In the genomic region with DNA sequence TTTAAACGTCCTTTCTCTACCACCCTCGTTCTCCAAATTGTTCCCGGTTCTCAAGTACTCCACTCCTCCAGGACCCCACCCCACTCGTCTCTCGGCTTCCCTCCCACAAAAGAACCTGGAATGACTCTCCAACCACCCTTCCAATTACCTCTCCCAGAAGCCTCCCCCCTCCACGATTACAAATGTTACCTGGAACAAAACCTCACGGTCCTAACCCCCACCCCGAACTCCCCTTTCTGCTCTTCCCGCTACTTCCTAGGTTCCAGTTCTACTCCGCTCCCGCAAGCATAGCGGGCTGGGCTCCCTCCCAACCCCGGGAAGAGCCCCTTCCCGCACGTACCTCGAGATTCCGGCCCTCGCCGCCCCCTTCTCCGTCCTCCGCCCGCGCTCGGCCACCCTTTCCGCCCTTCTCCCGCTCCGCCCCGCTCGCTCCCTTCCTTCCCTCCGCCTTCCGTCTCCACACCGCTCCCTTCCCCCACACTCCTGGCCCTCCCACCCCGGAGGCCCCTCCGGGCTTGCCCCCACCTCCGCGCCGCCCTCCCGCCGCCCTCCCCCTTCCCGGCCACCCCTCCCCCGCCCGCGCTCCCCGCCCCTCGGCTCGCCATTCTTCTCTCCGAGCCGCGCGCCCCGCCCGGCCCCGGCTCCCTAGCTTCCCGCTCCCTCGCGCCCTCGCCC, we compare ENCODE assay signal across 8 cellular contexts. TPM values are rescaled to one million over a fixed set of nuclear protein-coding genes. Genes with fewer than 3 reads are reported as not detected.
DNase-seq lines count a peak whose midpoint lies in the region; ATAC-seq, FAIRE-seq and TF ChIP-seq lines count a peak whose summit lies in the region.

No MANE protein-coding gene starts in this region.

- no peaks in the 10 kb centered on the region for H3K27me3 Mint-ChIP-seq in CD4-positive, alpha-beta T cell
- peaks cover 6% of the 10 kb centered on the region for H3K27me3 Mint-ChIP-seq in neural progenitor cell (ENCODE audit: insufficient read depth, low read depth)

- ATAC-seq in CD4-positive, alpha-beta T cell (ENCODE audit: poor library complexity) = peak; percentile 50
- ATAC-seq in Panc1 = peak; percentile 75

- H3K36me3 ChIP-seq in Panc1 (ENCODE audit: control insufficient read depth, insufficient read depth, low read length) (peaks cover 9% of the 10 kb centered on the region), neural progenitor cell (peaks cover 7% of the 10 kb centered on the region), stomach (peaks cover 0 to 18% (median 11%) of the 10 kb centered on the region in 4 donors)

- peaks cover 23% of the 10 kb centered on the region for H3F3A ChIP-seq in neural progenitor cell (ENCODE audit: low read depth)

- peak overlapping the region; percentile 89 for H3K9ac ChIP-seq in neural progenitor cell

- DNase-seq in CD4-positive, alpha-beta T cell = peak in 9 of 10 experiments; percentile 42 to 71 (median 57)
- DNase-seq in GM20000 (ENCODE audit: low spot score) = peak; percentile 95
- DNase-seq in HTR-8/SVneo (ENCODE audit: insufficient read length, low spot score) = peak; percentile 86
- DNase-seq in Panc1 (ENCODE audit: low read depth, low spot score) = no peak
- peak; percentile 54 for DNase-seq in activated effector memory CD4-positive, alpha-beta T cell treated with Interleukin-2 at 50 U/mL for 16 hours
- DNase-seq in fibroblast of the conjunctiva (ENCODE audit: low read depth) = peak; percentile 64
- peak; percentile 95 for DNase-seq in neural progenitor cell (ENCODE audit: low spot score)
- DNase-seq in stomach = peak; percentile 75

- no TSS peak for BruUV-seq in Panc1 (replicated peaks; lab: Mats Ljungman, UMichigan)

- peak overlapping the region; percentile 78 for H2AFZ ChIP-seq in neural progenitor cell (replicated peaks)

- CTCF ChIA-PET in CD4-positive, alpha-beta T cell (lab: Charles Lee) = no interaction called here
- CTCF ChIA-PET in Panc1 (lab: Charles Lee) = interaction anchor here (0.5 to 0.6 kb wide), 2 partner anchors 16 to 833 kb away, joined by 6 to 15 read pairs; no protein-coding TSS in a partner anchor

- no peak for TF ChIP-seq EP300 in stomach (IDR thresholded peaks at IDR 0.05)

- peak overlapping the region; percentile 89 for H3K4me2 ChIP-seq in neural progenitor cell

- in situ Hi-C loops in Panc1 (cut with HindIII; ENCODE audit: low pct_unique_long_range_greater_than_20kb, low sequenced_read_pairs) = no loop called here

- no peaks in the 10 kb centered on the region for H3K9me3 ChIP-seq in CD4-positive, alpha-beta T cell (ENCODE audit: control insufficient read depth, low read length)
- H3K9me3 ChIP-seq in Panc1 (ENCODE audit: control insufficient read depth, insufficient read depth, low read depth, low read length) (no peaks in the 10 kb centered on the region), neural progenitor cell (ENCODE audit: low read depth) (no peaks in the 10 kb centered on the region), stomach (no peaks in the 10 kb centered on the region)

- H3K4me1 ChIP-seq in Panc1 (ENCODE audit: control insufficient read depth, insufficient read depth, low read length) (peaks cover 17% of the 10 kb centered on the region), neural progenitor cell (peaks cover 15% of the 10 kb centered on the region), stomach (peaks cover 16 to 61% (median 35%) of the 10 kb centered on the region in 4 donors)

- TF ChIP-seq POLR2A in stomach (IDR thresholded peaks at IDR 0.05) = no peak

- H3K4me1 Mint-ChIP-seq in CD4-positive, alpha-beta T cell (ENCODE audit: low read depth) = peaks cover 57% of the 10 kb centered on the region
- H3K4me1 Mint-ChIP-seq in neural progenitor cell = peaks cover 36% of the 10 kb centered on the region

- peak overlapping the region; percentile 96 for H3K4me3 Mint-ChIP-seq in CD4-positive, alpha-beta T cell
- peak overlapping the region; percentile 98 for H3K4me3 Mint-ChIP-seq in neural progenitor cell

- no peaks in the 10 kb centered on the region for H3K27me3 ChIP-seq in CD4-positive, alpha-beta T cell (ENCODE audit: control insufficient read depth, insufficient read depth, low read length)
- H3K27me3 ChIP-seq in Panc1 (ENCODE audit: control insufficient read depth, insufficient read depth, low read length) (no peaks in the 10 kb centered on the region), neural progenitor cell (no peaks in the 10 kb centered on the region), stomach (no peaks in the 10 kb centered on the region)

- H3K36me3 Mint-ChIP-seq in CD4-positive, alpha-beta T cell (ENCODE audit: low read depth) = peaks cover 52% of the 10 kb centered on the region
- peaks cover 14% of the 10 kb centered on the region for H3K36me3 Mint-ChIP-seq in neural progenitor cell

- peak overlapping the region; percentile 95 for H3K27ac Mint-ChIP-seq in CD4-positive, alpha-beta T cell
- peak overlapping the region; percentile 97 for H3K27ac Mint-ChIP-seq in neural progenitor cell

- H3K79me2 ChIP-seq in neural progenitor cell (ENCODE audit: low read depth) = peaks cover 95% of the 10 kb centered on the region

- 1 to 2% (median 1%) methylated on average over 32 to 57 of the region's 57 CpGs for WGBS in stomach, 5 donors

- H3K4me3 ChIP-seq in Panc1 (ENCODE audit: low read depth in 2 of 2, low read length in 2 of 2) (peak overlapping the region; percentile 61 to 92), neural progenitor cell (peak overlapping the region; percentile 98), stomach (peak overlapping the region; percentile 94 to 99 (median 96))

- no peaks in the 10 kb centered on the region for H3K9me3 Mint-ChIP-seq in CD4-positive, alpha-beta T cell
- no peaks in the 10 kb centered on the region for H3K9me3 Mint-ChIP-seq in neural progenitor cell

- intact Hi-C loops in CD4-positive, alpha-beta T cell (cut with DNase I, micrococcal nuclease) = loop anchor here (1.0 to 2.0 kb wide), 4 partner anchors 52 to 289 kb away; a partner anchor contains a TSS
- intact Hi-C loops in Panc1 (cut with micrococcal nuclease; ENCODE audit: unreplicated experiment) (no loop called here), stomach (cut with DNase I; ENCODE audit: low total_unique reads) (no loop called here)

- H3K27ac ChIP-seq in CD4-positive, alpha-beta T cell (ENCODE audit: low read depth, low read length) = peak overlapping the region; percentile 76
- peak overlapping the region; percentile 89 for H3K27ac ChIP-seq in Panc1 (ENCODE audit: low read length)
- H3K27ac ChIP-seq in neural progenitor cell = peak overlapping the region; percentile 99
- peak overlapping the region; percentile 91 to 100 (median 97) for H3K27ac ChIP-seq in stomach

- POLR2A ChIA-PET in CD4-positive, alpha-beta T cell (lab: Charles Lee) = interaction anchor here (0.7 to 1.6 kb wide), 5 partner anchors 9 to 611 kb away, joined by 3 to 14 read pairs (median 4); a partner anchor contains a TSS
- POLR2A ChIA-PET in Panc1 (lab: Charles Lee) = interaction anchor here (0.6 to 0.7 kb wide), 2 partner anchors 101 to 129 kb away, joined by 3 to 4 read pairs; no protein-coding TSS in a partner anchor

- no peak for TF ChIP-seq CTCF in CD4-positive, alpha-beta T cell (IDR thresholded peaks at IDR 0.05)
- no peak for TF ChIP-seq CTCF in GM20000 (IDR thresholded peaks at IDR 0.05; ENCODE audit: extremely low read depth, missing control alignments)
- TF ChIP-seq CTCF in Panc1 (IDR thresholded peaks at IDR 0.05) = no peak
- TF ChIP-seq CTCF in neural progenitor cell (IDR thresholded peaks at IDR 0.05) = no peak
- TF ChIP-seq CTCF in stomach (IDR thresholded peaks at IDR 0.05) = no peak

- peak; percentile 69 for FAIRE-seq in HTR-8/SVneo (lab: Jason Lieb, UNC)

- peaks cover 37% of the 10 kb centered on the region for H4K20me1 ChIP-seq in neural progenitor cell (ENCODE audit: low read depth)

RNA-seq across cellular contexts. Expression of a gene that starts 0.5 kb away (rescaled TPM):
- total RNA-seq in CD4-positive, alpha-beta T cell = 10 to 100 TPM; 25.8 to 28.5 TPM
- total RNA-seq in Panc1 (2021; ENCODE audit: unreplicated experiment) (116 TPM), neural progenitor cell (ENCODE audit: low replicate concordance) (99.8 and 165 TPM in 2 replicates), stomach (10 to 100 TPM; 12.3 to 52.7 (median 33.0) TPM)
- 85.0 TPM for polyA plus RNA-seq in Panc1 (2012; ENCODE audit: insufficient read length)
- polyA plus RNA-seq in stomach = 10 to 100 TPM; 60.1 to 83.2 (median 64.8) TPM

RNA-seq across cellular contexts. Expression of a gene that starts 0.6 kb away (rescaled TPM):
- total RNA-seq in CD4-positive, alpha-beta T cell = 10 to 100 TPM; 40.1 to 40.3 TPM
- 61.7 TPM for total RNA-seq in Panc1 (2021; ENCODE audit: unreplicated experiment)
- 41.6 TPM for polyA plus RNA-seq in Panc1 (2012; ENCODE audit: insufficient read length)
- total RNA-seq in neural progenitor cell (ENCODE audit: low replicate concordance) = 13.3 and 15.9 TPM in 2 replicates
- total RNA-seq in stomach = 10 to 100 TPM in 4 of 5 donors, 1 to 10 TPM in 1; 8.1 to 68.8 (median 32.0) TPM
- polyA plus RNA-seq in stomach = 10 to 100 TPM; 18.7 to 33.1 (median 23.1) TPM

RNA-seq across cellular contexts. Expression of a gene that starts 26.4 kb away (rescaled TPM):
- total RNA-seq in CD4-positive, alpha-beta T cell = 1 to 10 TPM; 3.2 to 3.4 TPM
- total RNA-seq in Panc1 (2021; ENCODE audit: unreplicated experiment) (6.9 TPM), neural progenitor cell (ENCODE audit: low replicate concordance) (2.5 and 3.3 TPM in 2 replicates), stomach (10 to 100 TPM in 1 of 5 donors, 1 to 10 TPM in 3, not detected in 1; 1.2 to 10.3 (median 6.3) TPM)
- 5.0 TPM for polyA plus RNA-seq in Panc1 (2012; ENCODE audit: insufficient read length)
- polyA plus RNA-seq in stomach = 1 to 10 TPM; 1.1 to 5.8 (median 5.1) TPM

RNA-seq across cellular contexts. Expression of a gene that starts 55.1 kb away (rescaled TPM):
- 10 to 100 TPM; 10.1 to 11.4 TPM for total RNA-seq in CD4-positive, alpha-beta T cell
- total RNA-seq in Panc1 (2021; ENCODE audit: unreplicated experiment) = 40.8 TPM
- polyA plus RNA-seq in Panc1 (2012; ENCODE audit: insufficient read length) = 13.5 TPM
- total RNA-seq in neural progenitor cell (ENCODE audit: low replicate concordance) = 21.9 and 22.9 TPM in 2 replicates
- total RNA-seq in stomach = 10 to 100 TPM; 11.6 to 74.4 (median 45.5) TPM
- polyA plus RNA-seq in stomach = 1 to 10 TPM; 4.0 to 6.4 (median 4.2) TPM

Comparison
In these comparisons a context has a peak if more than half of its experiments do, and no peak if none do; other contexts are left out.
1. intact Hi-C loops: an anchor here in CD4-positive, alpha-beta T cell (1.0 to 2.0 kb wide); none called in Panc1 and stomach.